Comparison of ENCODE assay signal across 11 cellular contexts in the genomic region with DNA sequence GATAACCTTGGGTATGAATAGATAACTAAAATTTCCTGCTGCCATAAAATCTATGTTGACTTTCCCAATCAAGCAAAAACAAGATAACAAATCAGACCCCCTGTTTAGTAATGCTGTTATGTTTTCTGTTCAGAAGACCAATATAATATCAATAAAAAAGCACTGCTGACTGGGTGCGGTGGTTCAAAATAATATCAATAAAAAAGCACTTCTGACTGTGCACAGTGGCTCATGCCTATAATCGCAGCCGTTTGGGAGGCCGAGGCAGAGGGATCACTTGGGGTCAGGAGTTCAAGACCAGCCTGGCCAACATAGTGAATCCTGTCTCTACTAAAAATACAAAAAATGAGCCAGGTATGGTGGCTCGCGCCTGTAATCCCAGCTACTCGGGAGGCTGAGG. TPM values are rescaled to one million over a fixed set of nuclear protein-coding genes. Genes with fewer than 3 reads are reported as not detected.
A peak's percentile ranks its signal among the peaks of the same experiment; 100 is the strongest.
DNase-seq lines count a peak whose midpoint lies in the region; ATAC-seq, FAIRE-seq and TF ChIP-seq lines count a peak whose summit lies in the region.
"Had no signal": no experiment of that assay in that cellular context is flagged by ENCODE, and none has a peak within 500 bp of the region (broad histone marks: within the 10 kb centered on the region; RNA-seq: fewer than 3 reads in every experiment).

No MANE protein-coding gene starts in this region.

- ATAC-seq in left ventricle myocardium superior: no peak
- ATAC-seq in effector memory CD8-positive, alpha-beta T cell (replicated peaks): no peak
- no peak for ATAC-seq in naive thymus-derived CD4-positive, alpha-beta T cell
- no peak for ATAC-seq in upper lobe of right lung

- intact Hi-C loops in left ventricle myocardium superior (cut with micrococcal nuclease): no loop called here
- intact Hi-C loops in naive thymus-derived CD4-positive, alpha-beta T cell (cut with micrococcal nuclease): no loop called here
- intact Hi-C loops in upper lobe of right lung (cut with DNase I): no loop called here

- POLR2A ChIA-PET in naive thymus-derived CD4-positive, alpha-beta T cell (lab: Charles Lee): no interaction called here

- H3K36me3 Mint-ChIP-seq in effector memory CD8-positive, alpha-beta T cell (ENCODE audit: insufficient read depth): peaks cover 20% of the 10 kb centered on the region
- H3K36me3 Mint-ChIP-seq in naive thymus-derived CD4-positive, alpha-beta T cell: peaks cover 0 to 34% (median 24%) of the 10 kb centered on the region in 5 donors

- no peaks in the 10 kb centered on the region for H3K9me3 Mint-ChIP-seq in effector memory CD8-positive, alpha-beta T cell
- H3K9me3 Mint-ChIP-seq in naive thymus-derived CD4-positive, alpha-beta T cell: peaks cover 0 to 5% (median 0%) of the 10 kb centered on the region in 11 donors

- no peaks in the 10 kb centered on the region for H3K9me3 ChIP-seq in cardiac muscle cell (ENCODE audit: low read depth)
- H3K9me3 ChIP-seq in naive thymus-derived CD4-positive, alpha-beta T cell (ENCODE audit: control insufficient read depth in 2 of 3, low read length in 3 of 3): no peaks in the 10 kb centered on the region
- no peaks in the 10 kb centered on the region for H3K9me3 ChIP-seq in upper lobe of right lung

- H3K4me3 Mint-ChIP-seq in effector memory CD8-positive, alpha-beta T cell: no peak overlapping the region
- peak overlapping the region in 3 of 10 donors; percentile 27 to 69 (median 47) for H3K4me3 Mint-ChIP-seq in naive thymus-derived CD4-positive, alpha-beta T cell

- peak overlapping the region; percentile 89 to 90 for H3K27ac Mint-ChIP-seq in effector memory CD8-positive, alpha-beta T cell
- H3K27ac Mint-ChIP-seq in naive thymus-derived CD4-positive, alpha-beta T cell: peak overlapping the region in 7 of 9 donors; percentile 27 to 82 (median 65)

- H3K4me1 Mint-ChIP-seq in effector memory CD8-positive, alpha-beta T cell (ENCODE audit: low read depth in 2 of 2): peaks cover 9 to 14% of the 10 kb centered on the region in 2 donors
- H3K4me1 Mint-ChIP-seq in naive thymus-derived CD4-positive, alpha-beta T cell: peaks cover 6 to 40% (median 35%) of the 10 kb centered on the region in 7 donors

- H3K36me3 ChIP-seq in cardiac muscle cell: peaks cover 17% of the 10 kb centered on the region
- no peaks in the 10 kb centered on the region for H3K36me3 ChIP-seq in naive thymus-derived CD4-positive, alpha-beta T cell (ENCODE audit: control insufficient read depth in 2 of 3, insufficient read depth in 3 of 3, low read length in 3 of 3)
- peaks cover 14% of the 10 kb centered on the region for H3K36me3 ChIP-seq in upper lobe of right lung

- CTCF ChIA-PET in naive thymus-derived CD4-positive, alpha-beta T cell (lab: Charles Lee): no interaction called here

- H3K27ac ChIP-seq in cardiac muscle cell (peak overlapping the region; percentile 97), upper lobe of right lung (peak overlapping the region; percentile 59)
- peak overlapping the region; percentile 36 for H3K27ac ChIP-seq in naive thymus-derived CD4-positive, alpha-beta T cell (ENCODE audit: low read depth, low read length)

- no peaks in the 10 kb centered on the region for H3K27me3 Mint-ChIP-seq in effector memory CD8-positive, alpha-beta T cell
- H3K27me3 Mint-ChIP-seq in naive thymus-derived CD4-positive, alpha-beta T cell: no peaks in the 10 kb centered on the region

- FAIRE-seq in urothelium cell line (lab: Jason Lieb, UNC): no peak

- DNase-seq in cardiac muscle cell (ENCODE audit: low read depth in 1 of 2, low spot score in 1 of 2) (no peak), left ventricle myocardium superior (no peak), upper lobe of right lung (no peak), mesenteric fat pad (ENCODE audit: low spot score) (no peak), nucleus accumbens (lab: John Stamatoyannopoulos, UW) (no peak), urothelium cell line (ENCODE audit: low spot score) (no peak)
- DNase-seq in effector memory CD8-positive, alpha-beta T cell: no peak
- DNase-seq in naive thymus-derived CD4-positive, alpha-beta T cell: no peak
- DNase-seq: aorta, NCI-H2171, T1000 had no signal

- H3K4me1 ChIP-seq in cardiac muscle cell (ENCODE audit: low read depth) (peaks cover 33% of the 10 kb centered on the region), upper lobe of right lung (peaks cover 11% of the 10 kb centered on the region)
- H3K4me1 ChIP-seq in naive thymus-derived CD4-positive, alpha-beta T cell (ENCODE audit: control insufficient read depth in 2 of 2, insufficient read depth in 2 of 2, low read length in 2 of 2): peaks cover 0 to 7% of the 10 kb centered on the region in 2 donors

- TF ChIP-seq CTCF in cardiac muscle cell (IDR thresholded peaks at IDR 0.05; ENCODE audit: low read depth, low read length) (no peak), upper lobe of right lung (IDR thresholded peaks at IDR 0.05) (no peak)

- H3K4me3 ChIP-seq in cardiac muscle cell: no peak overlapping the region
- no peak overlapping the region for H3K4me3 ChIP-seq in naive thymus-derived CD4-positive, alpha-beta T cell (ENCODE audit: low read length)
- no peak overlapping the region for H3K4me3 ChIP-seq in upper lobe of right lung

- no peaks in the 10 kb centered on the region for H3K27me3 ChIP-seq in cardiac muscle cell
- no peaks in the 10 kb centered on the region for H3K27me3 ChIP-seq in naive thymus-derived CD4-positive, alpha-beta T cell (ENCODE audit: control insufficient read depth in 2 of 2, insufficient read depth in 2 of 2, low read length in 2 of 2)
- no peaks in the 10 kb centered on the region for H3K27me3 ChIP-seq in upper lobe of right lung

RNA-seq across cellular contexts. Expression of gene ANTXR2, which starts 36.7 kb away (rescaled TPM):
- 66.7 and 70.6 TPM in 2 replicates for total RNA-seq in cardiac muscle cell
- polyA plus RNA-seq in cardiac muscle cell: 79.6 and 101 TPM in 2 replicates
- total RNA-seq in left ventricle myocardium superior: 48.9 TPM
- total RNA-seq in naive thymus-derived CD4-positive, alpha-beta T cell: 10 to 100 TPM; 20.3 to 69.8 (median 50.0) TPM
- polyA plus RNA-seq in naive thymus-derived CD4-positive, alpha-beta T cell: 10 to 100 TPM; 37.1 to 38.2 TPM
- total RNA-seq in upper lobe of right lung: 67.4 TPM
- total RNA-seq in mesenteric fat pad: 197 TPM

Comparison
In these comparisons a context has a peak if more than half of its experiments do, and no peak if none do; other contexts are left out.
1. H3K27ac ChIP-seq: peak in every context shown above with its lines; median percentile 97 in cardiac muscle cell; 59 in upper lobe of right lung; 36 in naive thymus-derived CD4-positive, alpha-beta T cell.